In the genomic region with DNA sequence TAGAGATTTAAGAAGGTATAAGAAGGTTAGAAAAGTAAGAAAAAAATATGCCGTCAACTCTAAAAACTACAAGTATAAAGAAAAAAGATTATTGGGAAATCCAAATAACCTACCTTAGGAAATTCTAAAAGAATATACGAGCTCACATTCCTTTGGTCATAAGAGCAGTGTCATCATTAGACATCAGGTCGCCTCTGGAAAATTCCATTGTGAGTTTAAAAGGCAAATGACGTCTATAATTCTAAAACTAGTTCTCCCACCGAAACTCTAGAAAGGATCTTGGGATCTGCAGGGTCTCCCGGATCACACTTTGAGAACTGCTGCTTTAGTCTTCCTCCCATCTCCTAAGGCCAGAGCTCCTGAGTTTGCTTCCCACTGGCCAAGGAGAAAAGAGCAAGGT, we compare ENCODE assay signal across 9 cellular contexts. TPM values are rescaled to one million over a fixed set of nuclear protein-coding genes. Genes with fewer than 3 reads are reported as not detected.
DNase-seq lines count a peak whose midpoint lies in the region; ATAC-seq and TF ChIP-seq lines count a peak whose summit lies in the region.
"Had no signal": no experiment of that assay in that cellular context is flagged by ENCODE, and none has a peak within 500 bp of the region (broad histone marks: within the 10 kb centered on the region; RNA-seq: fewer than 3 reads in every experiment).

No MANE protein-coding gene starts in this region.

- H2AFZ ChIP-seq in OCI-LY1 (ENCODE audit: low read length) (no peak overlapping the region), neuron (ENCODE audit: low read depth, low read length) (peak overlapping the region; percentile 87)

- no peak for TF ChIP-seq CTCF in OCI-LY1 (IDR thresholded peaks at IDR 0.05; ENCODE audit: low read length)

- peak overlapping the region; percentile 93 for H3K4me2 ChIP-seq in OCI-LY1 (ENCODE audit: low read length)

- peaks cover 36% of the 10 kb centered on the region for H3K4me1 ChIP-seq in OCI-LY1 (ENCODE audit: insufficient read depth, low read length, severe bottlenecking)
- no peaks in the 10 kb centered on the region for H3K4me1 ChIP-seq in neuron (ENCODE audit: insufficient read depth, low read length)

- peak overlapping the region; percentile 80 for H3K9ac ChIP-seq in OCI-LY1 (ENCODE audit: low read length)

- H3K4me3 ChIP-seq in OCI-LY1 (ENCODE audit: low read depth, low read length, poor library complexity, severe bottlenecking): peak overlapping the region; percentile 66
- peak overlapping the region; percentile 44 for H3K4me3 ChIP-seq in neuron (ENCODE audit: low read length)

- no peaks in the 10 kb centered on the region for H3K9me2 ChIP-seq in OCI-LY1 (ENCODE audit: low read depth, low read length)

- ATAC-seq in HG02759 (IDR thresholded peaks at IDR 0.05; ENCODE audit: unreplicated experiment): no peak

- no peaks in the 10 kb centered on the region for H3K79me2 ChIP-seq in OCI-LY1 (ENCODE audit: insufficient read depth, low read length)

- peak; percentile 44 for DNase-seq in DMS114 treated with DMSO at 0.1 percent for 48 hours (lab: John Stamatoyannopoulos, UW; ENCODE audit: unreplicated experiment)
- peak; percentile 20 to 31 for DNase-seq in dermis microvascular lymphatic vessel endothelial cell (ENCODE audit: low read depth in 2 of 2)
- no peak for DNase-seq in stimulated activated CD4-positive, alpha-beta T cell treated with anti-CD3 and anti-CD28 coated beads, Interleukin-2, amount 100 ng/mL, for 24 hours
- no peak for DNase-seq in occipital lobe (lab: John Stamatoyannopoulos, UW)
- DNase-seq in SKM-1 treated with dmso at 0.1 percent for 144 hours (lab: John Stamatoyannopoulos, UW; ENCODE audit: unreplicated experiment): no peak

- H4K20me1 ChIP-seq in OCI-LY1 (ENCODE audit: insufficient read depth, low read length): no peaks in the 10 kb centered on the region

- peak overlapping the region; percentile 74 for H3K27ac ChIP-seq in OCI-LY1 (ENCODE audit: low read depth, low read length, poor library complexity, severe bottlenecking)

- H3K9me3 ChIP-seq in OCI-LY1 (ENCODE audit: low read length): no peaks in the 10 kb centered on the region
- no peaks in the 10 kb centered on the region for H3K9me3 ChIP-seq in neuron (ENCODE audit: low read length)
- H3K9me3 ChIP-seq: ovary had no signal

- no peaks in the 10 kb centered on the region for H3F3A ChIP-seq in OCI-LY1 (ENCODE audit: insufficient read depth, low read length)

- H3K36me3 ChIP-seq in OCI-LY1 (ENCODE audit: insufficient read depth, low read length) (peaks cover 30% of the 10 kb centered on the region), neuron (ENCODE audit: insufficient read depth, low read length) (no peaks in the 10 kb centered on the region)
- H3K36me3 ChIP-seq: ovary had no signal

- H3K27me3 ChIP-seq in OCI-LY1 (ENCODE audit: insufficient read depth, low read length) (no peaks in the 10 kb centered on the region), neuron (ENCODE audit: insufficient read depth, low read length) (no peaks in the 10 kb centered on the region)
- H3K27me3 ChIP-seq: ovary had no signal

RNA-seq across cellular contexts. Expression of gene SAT1, which starts 0.5 kb away (rescaled TPM):
- total RNA-seq in dermis microvascular lymphatic vessel endothelial cell: 211 and 283 TPM in 2 replicates
- 58.3 TPM for total RNA-seq in occipital lobe

RNA-seq across cellular contexts. Expression of gene ACOT9, which starts 39.4 kb away (rescaled TPM):
- total RNA-seq in dermis microvascular lymphatic vessel endothelial cell (66.4 and 70.7 TPM in 2 replicates), occipital lobe (19.5 TPM)

Comparison
In these comparisons a context has a peak if more than half of its experiments do, and no peak if none do; other contexts are left out.
1. DNase-seq: peak in DMS114 treated with DMSO at 0.1 percent for 48 hours (single experiment) and dermis microvascular lymphatic vessel endothelial cell (2 of 2); none in stimulated activated CD4-positive, alpha-beta T cell treated with anti-CD3 and anti-CD28 coated beads, Interleukin-2, amount 100 ng/mL, for 24 hours (0 of 2), occipital lobe (single experiment) and SKM-1 treated with dmso at 0.1 percent for 144 hours (single experiment).